ENCODE assay signal across 15 cellular contexts in genomic region chr12:76623929-76624328, GRCh38.
DNase-seq lines count a peak whose midpoint lies in the region; ATAC-seq and TF ChIP-seq lines count a peak whose summit lies in the region.
"Had no signal": no experiment of that assay in that cellular context is flagged by ENCODE, and none has a peak within 500 bp of the region (broad histone marks: within the 10 kb centered on the region; RNA-seq: fewer than 3 reads in every experiment).

No MANE protein-coding gene starts in this region.

- DNase-seq in AG09309 (ENCODE audit: low read depth) = peak; percentile 50
- peak; percentile 40 for DNase-seq in glomerular visceral epithelial cell (ENCODE audit: extremely low spot score)
- DNase-seq in 8988T = no peak
- no peak for DNase-seq in left ventricle myocardium superior
- DNase-seq: activated naive CD8-positive, alpha-beta T cell treated with anti-CD3 and anti-CD28 coated beads, Interleukin-2, amount 50 U/mL, for 24 hours; Karpas-422; naive thymus-derived CD8-positive, alpha-beta T cell; retina; stimulated activated CD4-positive, alpha-beta T cell treated with anti-CD3 and anti-CD28 coated beads, Interleukin-4, amount 100 ng/mL, for 1 hour had no signal

- H3K4me3 ChIP-seq in AG09309 (ENCODE audit: control insufficient read depth, low read depth, low read length) (no peak overlapping the region), HEK293 (ENCODE audit: low read depth, low read length) (no peak overlapping the region)
- H3K4me3 ChIP-seq: BLaER1 had no signal

- POLR2A ChIA-PET in HEK293 (lab: Yijun Ruan, JAX) = no interaction called here

- intact Hi-C loops in left ventricle myocardium superior (cut with micrococcal nuclease) = no loop called here

- H3K4me1 ChIP-seq in HEK293 (ENCODE audit: control insufficient read depth, insufficient read depth, low read length) = no peaks in the 10 kb centered on the region

- TF ChIP-seq CTCF in AG09309 (IDR thresholded peaks at IDR 0.05; ENCODE audit: control insufficient read depth, insufficient read depth, low read depth, low read length, missing control alignments) (no peak), HEK293 (tag by site-specific recombination; IDR thresholded peaks at IDR 0.05) (no peak), VCaP (conservative IDR thresholded peaks at IDR 0.05) (no peak)

- ATAC-seq in HG03280 (IDR thresholded peaks at IDR 0.05; ENCODE audit: unreplicated experiment) (no peak), left ventricle myocardium superior (no peak), HG02970 (IDR thresholded peaks at IDR 0.05; ENCODE audit: low FRiP score, unreplicated experiment) (no peak)
- ATAC-seq: activated naive CD8-positive, alpha-beta T cell treated with anti-CD3 and anti-CD28 coated beads, Interleukin-2, amount 50 U/mL, for 24 hours; naive thymus-derived CD8-positive, alpha-beta T cell; stimulated activated memory B cell treated with anti-CD40 and anti-IgM and Interleukin-4, amounts not matched to agents 10 μg/mL and 1 μg/mL and 100 μg/mL, for 72 hours had no signal

- H3K9me3 ChIP-seq in HEK293 (ENCODE audit: control insufficient read depth, insufficient read depth, low read depth, low read length) = no peaks in the 10 kb centered on the region
- H3K9me3 ChIP-seq: BLaER1 had no signal

- CTCF ChIA-PET in HEK293 (lab: Yijun Ruan, JAX) = interaction anchor here (0.9 to 2.9 kb wide), 3 partner anchors 9 to 387 kb away, joined by 3 to 33 read pairs (median 23); no protein-coding TSS in a partner anchor

- H3K27ac ChIP-seq in HEK293 (ENCODE audit: extremely low read depth, low read depth, low read length) (no peak overlapping the region), VCaP (peak overlapping the region; percentile 51)
- H3K27ac ChIP-seq: BLaER1 had no signal

- H3K36me3 ChIP-seq in HEK293 (ENCODE audit: control insufficient read depth in 2 of 2, insufficient read depth in 1 of 2, low read length in 2 of 2) = no peaks in the 10 kb centered on the region
- H3K36me3 ChIP-seq: BLaER1 had no signal

TF ChIP-seq in HEK293, 187 proteins besides CTCF, POLR2A, EP300 and RAD21:
- no peak for TF ChIP-seq ZBTB17 (tag by site-specific recombination; IDR thresholded peaks at IDR 0.05)
- no peak for TF ChIP-seq ZNF530 (tag by site-specific recombination; IDR thresholded peaks at IDR 0.05; ENCODE audit: low read depth)
- no peak for TF ChIP-seq ZNF175 (tag by site-specific recombination; IDR thresholded peaks at IDR 0.05)
- no peak for TF ChIP-seq ZFP69B (tag by site-specific recombination; IDR thresholded peaks at IDR 0.05)
- no peak for TF ChIP-seq ZNF202 (tag by site-specific recombination; IDR thresholded peaks at IDR 0.05; ENCODE audit: borderline replicate concordance)
- 0 out of 2 replicates have a peak, but pooled peaks have one; percentile 15 for TF ChIP-seq ZBTB20 (tag by site-specific recombination; IDR thresholded peaks at IDR 0.05)
- TF ChIP-seq ZNF768 (tag by site-specific recombination; IDR thresholded peaks at IDR 0.05) = no peak
TF ChIP-seq in HEK293: peak in this region for 1.

Comparison
In these comparisons a context has a peak if more than half of its experiments do, and no peak if none do; other contexts are left out.
1. DNase-seq: peak in AG09309 (single experiment) and glomerular visceral epithelial cell (single experiment); none in 8988T (single experiment) and left ventricle myocardium superior (single experiment).